In the genomic region with DNA sequence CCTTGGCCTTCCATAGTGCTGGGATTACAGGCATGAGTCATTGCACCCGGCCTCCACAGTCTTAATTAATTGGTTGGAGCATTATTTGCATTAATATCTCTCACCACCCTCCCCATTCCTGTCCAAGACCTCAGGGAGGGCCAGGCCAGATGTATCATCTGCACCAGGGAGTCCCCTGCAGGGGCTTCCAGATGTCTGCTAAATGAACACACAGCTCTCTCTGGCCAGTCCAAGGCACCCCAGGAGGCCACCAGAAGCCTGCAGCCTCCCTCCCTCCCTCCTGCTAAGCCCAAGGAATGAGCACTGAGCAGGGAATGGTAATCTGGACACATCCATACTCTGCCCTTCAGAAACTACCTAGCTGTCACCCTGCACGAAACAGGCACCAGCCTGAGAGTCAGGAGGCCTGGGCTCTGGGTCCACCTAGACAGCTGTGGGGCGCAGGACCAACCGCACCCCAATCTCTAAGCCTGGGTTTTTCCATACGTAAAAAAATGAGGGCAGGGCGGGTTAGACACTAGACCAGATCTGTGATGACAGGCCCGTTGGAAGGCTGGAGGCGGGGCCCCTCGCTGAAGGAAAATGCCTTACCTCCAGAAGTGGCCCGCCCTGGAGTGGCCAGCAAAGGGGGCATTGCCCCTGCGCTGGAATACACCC, we compare ENCODE assay signal across 1 cellular context.
TF ChIP-seq lines count a peak whose summit lies in the region.

No MANE protein-coding gene starts in this region.

TF ChIP-seq in A549, 52 proteins besides CTCF, POLR2A, EP300 and RAD21:
- TF ChIP-seq, protein P1, sequence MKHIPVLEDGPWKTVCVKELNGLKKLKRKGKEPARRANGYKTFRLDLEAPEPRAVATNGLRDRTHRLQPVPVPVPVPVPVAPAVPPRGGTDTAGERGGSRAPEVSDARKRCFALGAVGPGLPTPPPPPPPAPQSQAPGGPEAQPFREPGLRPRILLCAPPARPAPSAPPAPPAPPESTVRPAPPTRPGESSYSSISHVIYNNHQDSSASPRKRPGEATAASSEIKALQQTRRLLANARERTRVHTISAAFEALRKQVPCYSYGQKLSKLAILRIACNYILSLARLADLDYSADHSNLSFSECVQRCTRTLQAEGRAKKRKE (CRISPR knock-in tag; IDR thresholded peaks at IDR 0.05; ENCODE audit: low read depth) = no peak
- TF ChIP-seq HOXA7 (CRISPR knock-in tag; IDR thresholded peaks at IDR 0.05) (no peak), CBX2 (IDR thresholded peaks at IDR 0.05; ENCODE audit: borderline replicate concordance, low read depth) (no peak), ESRRA (IDR thresholded peaks at IDR 0.05; ENCODE audit: borderline replicate concordance, low read length) (no peak), JUN (IDR thresholded peaks at IDR 0.05) (no peak)
- TF ChIP-seq, protein P2, sequence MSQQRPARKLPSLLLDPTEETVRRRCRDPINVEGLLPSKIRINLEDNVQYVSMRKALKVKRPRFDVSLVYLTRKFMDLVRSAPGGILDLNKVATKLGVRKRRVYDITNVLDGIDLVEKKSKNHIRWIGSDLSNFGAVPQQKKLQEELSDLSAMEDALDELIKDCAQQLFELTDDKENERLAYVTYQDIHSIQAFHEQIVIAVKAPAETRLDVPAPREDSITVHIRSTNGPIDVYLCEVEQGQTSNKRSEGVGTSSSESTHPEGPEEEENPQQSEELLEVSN (IDR thresholded peaks at IDR 0.05; ENCODE audit: borderline replicate concordance, low read depth) = no peak
- TF ChIP-seq, protein P3, sequence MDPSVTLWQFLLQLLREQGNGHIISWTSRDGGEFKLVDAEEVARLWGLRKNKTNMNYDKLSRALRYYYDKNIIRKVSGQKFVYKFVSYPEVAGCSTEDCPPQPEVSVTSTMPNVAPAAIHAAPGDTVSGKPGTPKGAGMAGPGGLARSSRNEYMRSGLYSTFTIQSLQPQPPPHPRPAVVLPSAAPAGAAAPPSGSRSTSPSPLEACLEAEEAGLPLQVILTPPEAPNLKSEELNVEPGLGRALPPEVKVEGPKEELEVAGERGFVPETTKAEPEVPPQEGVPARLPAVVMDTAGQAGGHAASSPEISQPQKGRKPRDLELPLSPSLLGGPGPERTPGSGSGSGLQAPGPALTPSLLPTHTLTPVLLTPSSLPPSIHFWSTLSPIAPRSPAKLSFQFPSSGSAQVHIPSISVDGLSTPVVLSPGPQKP (IDR thresholded peaks at IDR 0.05; ENCODE audit: low read depth, low read length) = no peak
- TF ChIP-seq, protein P4, sequence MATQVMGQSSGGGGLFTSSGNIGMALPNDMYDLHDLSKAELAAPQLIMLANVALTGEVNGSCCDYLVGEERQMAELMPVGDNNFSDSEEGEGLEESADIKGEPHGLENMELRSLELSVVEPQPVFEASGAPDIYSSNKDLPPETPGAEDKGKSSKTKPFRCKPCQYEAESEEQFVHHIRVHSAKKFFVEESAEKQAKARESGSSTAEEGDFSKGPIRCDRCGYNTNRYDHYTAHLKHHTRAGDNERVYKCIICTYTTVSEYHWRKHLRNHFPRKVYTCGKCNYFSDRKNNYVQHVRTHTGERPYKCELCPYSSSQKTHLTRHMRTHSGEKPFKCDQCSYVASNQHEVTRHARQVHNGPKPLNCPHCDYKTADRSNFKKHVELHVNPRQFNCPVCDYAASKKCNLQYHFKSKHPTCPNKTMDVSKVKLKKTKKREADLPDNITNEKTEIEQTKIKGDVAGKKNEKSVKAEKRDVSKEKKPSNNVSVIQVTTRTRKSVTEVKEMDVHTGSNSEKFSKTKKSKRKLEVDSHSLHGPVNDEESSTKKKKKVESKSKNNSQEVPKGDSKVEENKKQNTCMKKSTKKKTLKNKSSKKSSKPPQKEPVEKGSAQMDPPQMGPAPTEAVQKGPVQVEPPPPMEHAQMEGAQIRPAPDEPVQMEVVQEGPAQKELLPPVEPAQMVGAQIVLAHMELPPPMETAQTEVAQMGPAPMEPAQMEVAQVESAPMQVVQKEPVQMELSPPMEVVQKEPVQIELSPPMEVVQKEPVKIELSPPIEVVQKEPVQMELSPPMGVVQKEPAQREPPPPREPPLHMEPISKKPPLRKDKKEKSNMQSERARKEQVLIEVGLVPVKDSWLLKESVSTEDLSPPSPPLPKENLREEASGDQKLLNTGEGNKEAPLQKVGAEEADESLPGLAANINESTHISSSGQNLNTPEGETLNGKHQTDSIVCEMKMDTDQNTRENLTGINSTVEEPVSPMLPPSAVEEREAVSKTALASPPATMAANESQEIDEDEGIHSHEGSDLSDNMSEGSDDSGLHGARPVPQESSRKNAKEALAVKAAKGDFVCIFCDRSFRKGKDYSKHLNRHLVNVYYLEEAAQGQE (IDR thresholded peaks at IDR 0.05) = no peak
